ENCODE assay signal across 24 cellular contexts in genomic region chr10:93269281-93269680, GRCh38.
A peak's percentile ranks its signal among the peaks of the same experiment; 100 is the strongest.
DNase-seq lines count a peak whose midpoint lies in the region; ATAC-seq, FAIRE-seq and TF ChIP-seq lines count a peak whose summit lies in the region.
"Had no signal": no experiment of that assay in that cellular context is flagged by ENCODE, and none has a peak within 500 bp of the region (broad histone marks: within the 10 kb centered on the region; RNA-seq: fewer than 3 reads in every experiment).

No MANE protein-coding gene starts in this region.

- POLR2A ChIA-PET in WTC11 (lab: Charles Lee), result no interaction called here

- peak; percentile 9 for FAIRE-seq in GM12892 (lab: Jason Lieb, UNC)
- FAIRE-seq: A549, GM12878 had no signal

- DNase-seq in GM12892 (ENCODE audit: insufficient read length) (no peak), WTC11 (ENCODE audit: low spot score) (no peak), endodermal cell (no peak), cerebellar cortex (ENCODE audit: low spot score) (no peak), C1 segment of cervical spinal cord (lab: John Stamatoyannopoulos, UW) (no peak), NCI-H2171 treated with DMSO at 0.1 percent for 48 hours (lab: John Stamatoyannopoulos, UW) (no peak)
- DNase-seq: AML-193; CD4-positive, alpha-beta memory T cell; CD4-positive, CD25-positive, alpha-beta regulatory T cell; CD8-positive, alpha-beta memory T cell; COR-L47; DMS 273 treated with DMSO at 0.1 percent for 48 hours; DMS153; DMS53; DMS79; DND-41; EL; GDM1 had no signal

- H3K27me3 Mint-ChIP-seq in WTC11 (ENCODE audit: low read depth) (peaks cover 40% of the 10 kb centered on the region), endodermal cell (ENCODE audit: insufficient read depth) (no peaks in the 10 kb centered on the region)
- H3K27me3 Mint-ChIP-seq: B cell; CD4-positive, CD25-positive, alpha-beta regulatory T cell had no signal

- peaks cover 5% of the 10 kb centered on the region for H3K4me1 ChIP-seq in endodermal cell (ENCODE audit: control insufficient read depth, insufficient read depth, low read length)
- H3K4me1 ChIP-seq: A549 had no signal

- peaks cover 44% of the 10 kb centered on the region for H3K36me3 Mint-ChIP-seq in WTC11
- H3K36me3 Mint-ChIP-seq in endodermal cell (ENCODE audit: low read depth), result peaks cover 20% of the 10 kb centered on the region
- H3K36me3 Mint-ChIP-seq: CD14-positive monocyte; CD4-positive, alpha-beta memory T cell; CD4-positive, CD25-positive, alpha-beta regulatory T cell; CD8-positive, alpha-beta memory T cell had no signal

- no peak overlapping the region for H3K27ac ChIP-seq in endodermal cell (ENCODE audit: low read depth, low read length)
- H3K27ac ChIP-seq: 22Rv1; A549; BLaER1 treated with 17β-estradiol and CSF1 and Interleukin-3, amounts not matched to agents 10 nM and 100 nM had no signal

- H3K27me3 ChIP-seq in endodermal cell (ENCODE audit: control insufficient read depth, insufficient read depth, low read length, poor library complexity, severe bottlenecking), result no peaks in the 10 kb centered on the region
- H3K27me3 ChIP-seq: BLaER1 treated with 17β-estradiol and CSF1 and Interleukin-3, amounts not matched to agents 10 nM and 100 nM had no signal

- ATAC-seq in WTC11, result no peak
- ATAC-seq: A549, GM12878 had no signal

- no peak overlapping the region for H3K4me3 Mint-ChIP-seq in WTC11
- no peak overlapping the region for H3K4me3 Mint-ChIP-seq in endodermal cell
- H3K4me3 Mint-ChIP-seq: B cell; CD14-positive monocyte; CD4-positive, CD25-positive, alpha-beta regulatory T cell had no signal

- peak overlapping the region; percentile 54 for H3K4me3 ChIP-seq in endodermal cell (ENCODE audit: low read length)
- H3K4me3 ChIP-seq: A549; BLaER1 treated with 17β-estradiol and CSF1 and Interleukin-3, amounts not matched to agents 10 nM and 100 nM had no signal

- no peak for TF ChIP-seq CTCF in WTC11 (IDR thresholded peaks at IDR 0.05)
- TF ChIP-seq CTCF in endodermal cell (conservative IDR thresholded peaks at IDR 0.05), result no peak

- CTCF ChIA-PET in WTC11 (lab: Charles Lee), result no interaction called here

- WGBS in endodermal cell (ENCODE audit: insufficient coverage in 1 of 2, insufficient read length in 1 of 2), 2 experiments, result 97 to 100% methylated on average over 1 to 3 of the region's 3 CpGs

- TF ChIP-seq POLR2A in GM12892 (IDR thresholded peaks at IDR 0.05; ENCODE audit: low read depth, low read length), result no peak

- H3K36me3 ChIP-seq in endodermal cell (ENCODE audit: control insufficient read depth, insufficient read depth, low read length), result no peaks in the 10 kb centered on the region
- H3K36me3 ChIP-seq: BLaER1 treated with 17β-estradiol and CSF1 and Interleukin-3, amounts not matched to agents 10 nM and 100 nM had no signal

- H3K9me3 Mint-ChIP-seq in WTC11, result peaks cover 43% of the 10 kb centered on the region
- H3K9me3 Mint-ChIP-seq in endodermal cell, result peaks cover 40% of the 10 kb centered on the region

- H3K9me3 ChIP-seq in endodermal cell (ENCODE audit: control insufficient read depth, low read length), result peaks cover 32% of the 10 kb centered on the region

- peaks cover 42% of the 10 kb centered on the region for H3K4me1 Mint-ChIP-seq in WTC11
- H3K4me1 Mint-ChIP-seq in endodermal cell, result peaks cover 19% of the 10 kb centered on the region
- H3K4me1 Mint-ChIP-seq: CD14-positive monocyte had no signal

- H3K9ac ChIP-seq in endodermal cell (ENCODE audit: extremely low read depth, low read length, poor library complexity, severe bottlenecking), result no peak overlapping the region
- H3K9ac ChIP-seq: BLaER1 treated with 17β-estradiol and CSF1 and Interleukin-3, amounts not matched to agents 10 nM and 100 nM had no signal

- no peak overlapping the region for H3K27ac Mint-ChIP-seq in WTC11
- H3K27ac Mint-ChIP-seq in endodermal cell, result no peak overlapping the region
- H3K27ac Mint-ChIP-seq: B cell; CD14-positive monocyte; CD4-positive, CD25-positive, alpha-beta regulatory T cell; CD8-positive, alpha-beta memory T cell had no signal

TF ChIP-seq in WTC11, 78 proteins besides CTCF, POLR2A, EP300 and RAD21:
- TF ChIP-seq TEAD1 (CRISPR knock-in tag; IDR thresholded peaks at IDR 0.05) (no peak), AR (CRISPR knock-in tag; IDR thresholded peaks at IDR 0.05) (no peak), TCF7 (CRISPR knock-in tag; IDR thresholded peaks at IDR 0.05; ENCODE audit: low read depth) (no peak), IRF2 (CRISPR knock-in tag; IDR thresholded peaks at IDR 0.05; ENCODE audit: borderline replicate concordance, low read depth) (no peak), ZNF317 (CRISPR knock-in tag; IDR thresholded peaks at IDR 0.05; ENCODE audit: borderline replicate concordance, low read depth) (peak; percentile 61; the same call in 1 of the 2 replicates), PRRX2 (CRISPR knock-in tag; IDR thresholded peaks at IDR 0.05) (no peak), OVOL2 (CRISPR knock-in tag; IDR thresholded peaks at IDR 0.05; ENCODE audit: borderline replicate concordance) (no peak)
- TF ChIP-seq, protein P1, sequence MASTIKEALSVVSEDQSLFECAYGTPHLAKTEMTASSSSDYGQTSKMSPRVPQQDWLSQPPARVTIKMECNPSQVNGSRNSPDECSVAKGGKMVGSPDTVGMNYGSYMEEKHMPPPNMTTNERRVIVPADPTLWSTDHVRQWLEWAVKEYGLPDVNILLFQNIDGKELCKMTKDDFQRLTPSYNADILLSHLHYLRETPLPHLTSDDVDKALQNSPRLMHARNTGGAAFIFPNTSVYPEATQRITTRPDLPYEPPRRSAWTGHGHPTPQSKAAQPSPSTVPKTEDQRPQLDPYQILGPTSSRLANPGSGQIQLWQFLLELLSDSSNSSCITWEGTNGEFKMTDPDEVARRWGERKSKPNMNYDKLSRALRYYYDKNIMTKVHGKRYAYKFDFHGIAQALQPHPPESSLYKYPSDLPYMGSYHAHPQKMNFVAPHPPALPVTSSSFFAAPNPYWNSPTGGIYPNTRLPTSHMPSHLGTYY (CRISPR knock-in tag; IDR thresholded peaks at IDR 0.05), result no peak
TF ChIP-seq in WTC11: peak in this region for 1.
